In the genomic region with DNA sequence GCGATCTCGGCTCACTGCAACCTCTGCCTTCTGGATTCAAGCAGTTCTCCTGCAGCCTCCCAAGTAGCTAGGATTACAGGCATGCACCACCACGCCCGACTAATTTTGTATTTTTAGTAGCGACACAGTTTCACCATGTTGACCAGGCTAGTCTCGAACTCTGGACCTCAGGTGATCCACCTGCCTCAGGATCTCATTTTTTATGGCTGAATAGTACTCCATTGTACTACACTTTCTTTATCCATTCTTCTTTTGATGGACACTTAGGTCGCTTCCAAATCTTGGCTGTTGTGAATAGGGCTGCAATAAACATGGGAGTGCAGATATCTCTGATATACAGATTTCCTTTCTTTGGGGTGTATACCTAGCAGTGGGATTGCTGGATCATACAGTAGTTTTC, we compare ENCODE assay signal across 34 cellular contexts. TPM values are rescaled to one million over a fixed set of nuclear protein-coding genes. Genes with fewer than 3 reads are reported as not detected.
"Had no signal": no experiment of that assay in that cellular context is flagged by ENCODE, and none has a peak within 500 bp of the region (broad histone marks: within the 10 kb centered on the region; RNA-seq: fewer than 3 reads in every experiment).

No MANE protein-coding gene starts in this region.

- H3K9me3 Mint-ChIP-seq: activated CD4-positive, alpha-beta memory T cell treated with anti-CD3 and anti-CD28 coated beads for 36 hours; activated CD4-positive, alpha-beta T cell treated with anti-CD3 and anti-CD28 coated beads, Interleukin-2, amount 10 ng/mL, durations not matched to agents 24 days and 14 days; activated naive CD4-positive, alpha-beta T cell treated with anti-CD3 and anti-CD28 coated beads for 36 hours; activated naive CD4-positive, alpha-beta T cell treated with anti-CD3 and anti-CD28 coated beads, Interleukin-2, amount 50 U/mL, for 24 hours; activated naive CD8-positive, alpha-beta T cell treated with anti-CD3 and anti-CD28 coated beads for 36 hours; activated naive CD8-positive, alpha-beta T cell treated with anti-CD3 and anti-CD28 coated beads, Interleukin-2, amount 50 U/mL, for 24 hours; activated T-helper 1 cell treated with anti-CD3 and anti-CD28 coated beads, Interleukin-12 subunit alpha, Interleukin-12 subunit beta, Interleukin-2, Interleukin-4 antibody, amounts not matched to agents 30 ng/mL and 10 ng/mL and 1 ng/mL, durations not matched to agents 14 hours and 24 hours and 36 hours; activated T-helper 2 cell treated with anti-CD3 and anti-CD28 coated beads, Interferon-gamma antibody, Interleukin-2, Interleukin-4, amounts not matched to agents 10 μg/mL and 5 μg/mL and 100 μg/mL, durations not matched to agents 14 hours and 24 hours and 36 hours; dendritic cell treated with granulocyte-macrophage colony-stimulating factor and Interleukin-4, amounts not matched to agents 40 ng/mL and 50 ng/mL, for 4 days; endodermal cell; T-cell; T-helper 1 cell treated with Interleukin-12 subunit alpha and Interleukin-12 subunit beta and Interleukin-4 antibody, amounts not matched to agents 30 μg/mL and 1 μg/mL, for 36 hours; T-helper 2 cell treated with Interferon-gamma antibody and Interleukin-4, amounts not matched to agents 5 μg/mL and 100 μg/mL, for 36 hours had no signal

- H3K27ac ChIP-seq: adrenal gland, body of pancreas, colonic mucosa, dorsolateral prefrontal cortex, esophagus muscularis mucosa, foreskin keratinocyte, gastrocnemius medialis, heart left ventricle had no signal

- H3K27ac Mint-ChIP-seq: activated CD4-positive, alpha-beta memory T cell treated with anti-CD3 and anti-CD28 coated beads for 36 hours; activated CD4-positive, alpha-beta T cell treated with anti-CD3 and anti-CD28 coated beads, Interleukin-2, amount 10 ng/mL, durations not matched to agents 24 days and 14 days; activated naive CD4-positive, alpha-beta T cell treated with anti-CD3 and anti-CD28 coated beads, Interleukin-2, amount 50 U/mL, for 24 hours; activated naive CD8-positive, alpha-beta T cell treated with anti-CD3 and anti-CD28 coated beads for 36 hours; activated naive CD8-positive, alpha-beta T cell treated with anti-CD3 and anti-CD28 coated beads, Interleukin-2, amount 50 U/mL, for 24 hours; activated T-helper 1 cell treated with anti-CD3 and anti-CD28 coated beads, Interleukin-12 subunit alpha, Interleukin-12 subunit beta, Interleukin-2, Interleukin-4 antibody, amounts not matched to agents 30 ng/mL and 10 ng/mL and 1 ng/mL, durations not matched to agents 14 hours and 24 hours and 36 hours; activated T-helper 2 cell treated with anti-CD3 and anti-CD28 coated beads, Interferon-gamma antibody, Interleukin-2, Interleukin-4, amounts not matched to agents 10 μg/mL and 5 μg/mL and 100 μg/mL, durations not matched to agents 14 hours and 24 hours and 36 hours; dendritic cell treated with granulocyte-macrophage colony-stimulating factor and Interleukin-4, amounts not matched to agents 40 ng/mL and 50 ng/mL, for 4 days; endodermal cell; T-helper 1 cell treated with Interleukin-12 subunit alpha and Interleukin-12 subunit beta and Interleukin-4 antibody, amounts not matched to agents 30 μg/mL and 1 μg/mL, for 36 hours; T-helper 2 cell treated with Interferon-gamma antibody and Interleukin-4, amounts not matched to agents 5 μg/mL and 100 μg/mL, for 36 hours had no signal

- DNase-seq: activated CD4-positive, alpha-beta memory T cell treated with anti-CD3 and anti-CD28 coated beads for 36 hours; activated CD4-positive, alpha-beta T cell treated with anti-CD3 and anti-CD28 coated beads for 36 hours; activated CD4-positive, alpha-beta T cell treated with anti-CD3 and anti-CD28 coated beads, Interleukin-2, amount 10 ng/mL, durations not matched to agents 24 days and 14 days; activated CD4-positive, CD25-positive, alpha-beta regulatory T cell; activated CD4-positive, CD25-positive, alpha-beta regulatory T cell treated with anti-CD3 and anti-CD28 coated beads, Interleukin-2, amount 50 U/mL, for 72 hours; activated CD8-positive, alpha-beta memory T cell treated with anti-CD3 and anti-CD28 coated beads, Interleukin-2, amount 50 U/mL, for 48 hours; activated effector memory CD4-positive, alpha-beta T cell treated with anti-CD3 and anti-CD28 coated beads, Interleukin-2, amount 50 U/mL, for 16 hours; activated naive CD4-positive, alpha-beta T cell treated with anti-CD3 and anti-CD28 coated beads for 36 hours; activated naive CD8-positive, alpha-beta T cell treated with anti-CD3 and anti-CD28 coated beads for 36 hours; activated naive CD8-positive, alpha-beta T cell treated with anti-CD3 and anti-CD28 coated beads, Interleukin-2, amount 50 U/mL, for 24 hours; activated T-cell treated with anti-CD3 and anti-CD28 coated beads, Interleukin-2, amount 50 U/mL, for 48 hours; amygdala; aorta; body of pancreas; caudate nucleus; colonic mucosa; dorsolateral prefrontal cortex; effector memory CD4-positive, alpha-beta T cell; endodermal cell; erythroblast; foreskin keratinocyte; gastrocnemius medialis; glutamatergic neuron; heart left ventricle; T-cell; T1000 had no signal

- H3K27me3 ChIP-seq: adrenal gland, body of pancreas, colonic mucosa, dorsolateral prefrontal cortex, esophagus muscularis mucosa, foreskin keratinocyte, gastrocnemius medialis, heart left ventricle had no signal

- H3K4me1 ChIP-seq: body of pancreas, colonic mucosa had no signal

- H3K27me3 Mint-ChIP-seq: activated CD4-positive, alpha-beta memory T cell treated with anti-CD3 and anti-CD28 coated beads for 36 hours; activated CD4-positive, alpha-beta T cell treated with anti-CD3 and anti-CD28 coated beads for 36 hours; activated CD4-positive, alpha-beta T cell treated with anti-CD3 and anti-CD28 coated beads, Interleukin-2, amount 10 ng/mL, durations not matched to agents 24 days and 14 days; activated naive CD4-positive, alpha-beta T cell treated with anti-CD3 and anti-CD28 coated beads, Interleukin-2, amount 50 U/mL, for 24 hours; activated naive CD8-positive, alpha-beta T cell treated with anti-CD3 and anti-CD28 coated beads for 36 hours; activated naive CD8-positive, alpha-beta T cell treated with anti-CD3 and anti-CD28 coated beads, Interleukin-2, amount 50 U/mL, for 24 hours; dendritic cell treated with granulocyte-macrophage colony-stimulating factor and Interleukin-4, amounts not matched to agents 40 ng/mL and 50 ng/mL, for 4 days; T-cell had no signal

- H3K4me3 Mint-ChIP-seq: activated CD4-positive, alpha-beta memory T cell treated with anti-CD3 and anti-CD28 coated beads for 36 hours; activated CD4-positive, alpha-beta T cell treated with anti-CD3 and anti-CD28 coated beads for 36 hours; activated CD4-positive, alpha-beta T cell treated with anti-CD3 and anti-CD28 coated beads, Interleukin-2, amount 10 ng/mL, durations not matched to agents 24 days and 14 days; activated naive CD4-positive, alpha-beta T cell treated with anti-CD3 and anti-CD28 coated beads for 36 hours; activated naive CD4-positive, alpha-beta T cell treated with anti-CD3 and anti-CD28 coated beads, Interleukin-2, amount 50 U/mL, for 24 hours; activated naive CD8-positive, alpha-beta T cell treated with anti-CD3 and anti-CD28 coated beads for 36 hours; activated naive CD8-positive, alpha-beta T cell treated with anti-CD3 and anti-CD28 coated beads, Interleukin-2, amount 50 U/mL, for 24 hours; activated T-helper 1 cell treated with anti-CD3 and anti-CD28 coated beads, Interleukin-12 subunit alpha, Interleukin-12 subunit beta, Interleukin-2, Interleukin-4 antibody, amounts not matched to agents 30 ng/mL and 10 ng/mL and 1 ng/mL, durations not matched to agents 14 hours and 24 hours and 36 hours; dendritic cell treated with granulocyte-macrophage colony-stimulating factor and Interleukin-4, amounts not matched to agents 40 ng/mL and 50 ng/mL, for 4 days; endodermal cell; T-cell; T-helper 1 cell treated with Interleukin-12 subunit alpha and Interleukin-12 subunit beta and Interleukin-4 antibody, amounts not matched to agents 30 μg/mL and 1 μg/mL, for 36 hours; T-helper 2 cell treated with Interferon-gamma antibody and Interleukin-4, amounts not matched to agents 5 μg/mL and 100 μg/mL, for 36 hours had no signal

- H3K4me1 Mint-ChIP-seq: endodermal cell had no signal

- ATAC-seq: activated CD4-positive, alpha-beta T cell treated with anti-CD3 and anti-CD28 coated beads for 36 hours; activated naive CD8-positive, alpha-beta T cell treated with anti-CD3 and anti-CD28 coated beads, Interleukin-2, amount 50 U/mL, for 24 hours; body of pancreas; foreskin keratinocyte; gastrocnemius medialis; heart left ventricle; T-cell had no signal

- H3K4me3 ChIP-seq: adrenal gland, body of pancreas, colonic mucosa, dorsolateral prefrontal cortex, esophagus muscularis mucosa, gastrocnemius medialis, heart left ventricle had no signal

- H3K9me3 ChIP-seq: adrenal gland, body of pancreas, colonic mucosa, esophagus muscularis mucosa, gastrocnemius medialis, heart left ventricle had no signal

RNA-seq across cellular contexts. Expression of a gene that starts 57.4 kb away (rescaled TPM):
- total RNA-seq: body of pancreas, foreskin keratinocyte had no signal
